8 cellular contexts compared by ENCODE assay signal in genomic region chr14:103104654-103105511, GRCh38. TPM values are rescaled to one million over a fixed set of nuclear protein-coding genes. Genes with fewer than 3 reads are reported as not detected.
DNase-seq lines count a peak whose midpoint lies in the region; ATAC-seq and TF ChIP-seq lines count a peak whose summit lies in the region.

No MANE protein-coding gene starts in this region.

- peaks cover 32% of the 10 kb centered on the region for H3K4me1 ChIP-seq in OCI-LY1 (ENCODE audit: insufficient read depth, low read length, severe bottlenecking)

- intact Hi-C loops in activated T-helper 1 cell treated with anti-CD3 and anti-CD28 coated beads, Interleukin-12 subunit alpha, Interleukin-12 subunit beta, Interleukin-2, Interleukin-4 antibody, amounts not matched to agents 30 ng/mL and 10 ng/mL and 1 ng/mL, durations not matched to agents 14 hours and 24 hours and 36 hours (cut with micrococcal nuclease), result loop anchor here (1.0 to 2.0 kb wide), 3 partner anchors 36 to 187 kb away; no protein-coding TSS in a partner anchor

- no peaks in the 10 kb centered on the region for H4K20me1 ChIP-seq in OCI-LY1 (ENCODE audit: insufficient read depth, low read length)

- no peaks in the 10 kb centered on the region for H3K36me3 ChIP-seq in OCI-LY1 (ENCODE audit: insufficient read depth, low read length)

- DNase-seq in EL, result peak; percentile 39
- peak; percentile 65 for DNase-seq in activated T-helper 1 cell treated with anti-CD3 and anti-CD28 coated beads, Interleukin-12 subunit alpha, Interleukin-12 subunit beta, Interleukin-2, Interleukin-4 antibody, amounts not matched to agents 30 ng/mL and 10 ng/mL and 1 ng/mL, durations not matched to agents 14 hours and 24 hours and 36 hours (ENCODE audit: low spot score)
- DNase-seq in foreskin fibroblast, result peak in 1 of 2 donors; percentile 68
- DNase-seq in omental fat pad (ENCODE audit: low spot score), result no peak
- no peak for DNase-seq in type B pancreatic cell (ENCODE audit: extremely low spot score, unreplicated experiment)

- ATAC-seq in HG03139 (IDR thresholded peaks at IDR 0.05; ENCODE audit: unreplicated experiment), result peak; percentile 46
- peak; percentile 48 for ATAC-seq in omental fat pad (ENCODE audit: low FRiP score)
- ATAC-seq in GM18520 (IDR thresholded peaks at IDR 0.05; ENCODE audit: unreplicated experiment), result no peak

- TF ChIP-seq CTCF in OCI-LY1 (IDR thresholded peaks at IDR 0.05; ENCODE audit: low read length) (peak; percentile 100), foreskin fibroblast (IDR thresholded peaks at IDR 0.05; ENCODE audit: low read depth, low read length) (peak; percentile 97), omental fat pad (IDR thresholded peaks at IDR 0.05) (peak in 2 of 3 donors; percentile 75 to 80), type B pancreatic cell (conservative IDR thresholded peaks at IDR 0.05) (peak; percentile 98)

- no peak overlapping the region; the same call in 1 of the 2 replicates for H3K9ac ChIP-seq in OCI-LY1 (ENCODE audit: low read length)

- no peak overlapping the region for H3K27ac Mint-ChIP-seq in activated T-helper 1 cell treated with anti-CD3 and anti-CD28 coated beads, Interleukin-12 subunit alpha, Interleukin-12 subunit beta, Interleukin-2, Interleukin-4 antibody, amounts not matched to agents 30 ng/mL and 10 ng/mL and 1 ng/mL, durations not matched to agents 14 hours and 24 hours and 36 hours
- peak overlapping the region; percentile 69 for H3K27ac Mint-ChIP-seq in type B pancreatic cell

- no peak overlapping the region for H2AFZ ChIP-seq in OCI-LY1 (ENCODE audit: low read length)

- no peaks in the 10 kb centered on the region for H3K9me2 ChIP-seq in OCI-LY1 (ENCODE audit: low read depth, low read length)

- H3K4me3 Mint-ChIP-seq in activated T-helper 1 cell treated with anti-CD3 and anti-CD28 coated beads, Interleukin-12 subunit alpha, Interleukin-12 subunit beta, Interleukin-2, Interleukin-4 antibody, amounts not matched to agents 30 ng/mL and 10 ng/mL and 1 ng/mL, durations not matched to agents 14 hours and 24 hours and 36 hours, result no peak overlapping the region
- H3K4me3 Mint-ChIP-seq in type B pancreatic cell, result peak overlapping the region; percentile 69

- H3K4me1 Mint-ChIP-seq in activated T-helper 1 cell treated with anti-CD3 and anti-CD28 coated beads, Interleukin-12 subunit alpha, Interleukin-12 subunit beta, Interleukin-2, Interleukin-4 antibody, amounts not matched to agents 30 ng/mL and 10 ng/mL and 1 ng/mL, durations not matched to agents 14 hours and 24 hours and 36 hours (ENCODE audit: low read depth), result peaks cover 5% of the 10 kb centered on the region
- peaks cover 13% of the 10 kb centered on the region for H3K4me1 Mint-ChIP-seq in type B pancreatic cell (ENCODE audit: unreplicated experiment)

- no peaks in the 10 kb centered on the region for H3F3A ChIP-seq in OCI-LY1 (ENCODE audit: insufficient read depth, low read length)

- H3K9me3 ChIP-seq in OCI-LY1 (ENCODE audit: low read length), result no peaks in the 10 kb centered on the region

- peak overlapping the region; percentile 23; the same call in 1 of the 2 replicates for H3K4me2 ChIP-seq in OCI-LY1 (ENCODE audit: low read length)

- no peaks in the 10 kb centered on the region for H3K79me2 ChIP-seq in OCI-LY1 (ENCODE audit: insufficient read depth, low read length)

- no peaks in the 10 kb centered on the region for H3K9me3 Mint-ChIP-seq in activated T-helper 1 cell treated with anti-CD3 and anti-CD28 coated beads, Interleukin-12 subunit alpha, Interleukin-12 subunit beta, Interleukin-2, Interleukin-4 antibody, amounts not matched to agents 30 ng/mL and 10 ng/mL and 1 ng/mL, durations not matched to agents 14 hours and 24 hours and 36 hours
- no peaks in the 10 kb centered on the region for H3K9me3 Mint-ChIP-seq in type B pancreatic cell

- H3K36me3 Mint-ChIP-seq in activated T-helper 1 cell treated with anti-CD3 and anti-CD28 coated beads, Interleukin-12 subunit alpha, Interleukin-12 subunit beta, Interleukin-2, Interleukin-4 antibody, amounts not matched to agents 30 ng/mL and 10 ng/mL and 1 ng/mL, durations not matched to agents 14 hours and 24 hours and 36 hours (ENCODE audit: low read depth), result no peaks in the 10 kb centered on the region
- H3K36me3 Mint-ChIP-seq in type B pancreatic cell, result no peaks in the 10 kb centered on the region

- peaks cover 38% of the 10 kb centered on the region for H3K27me3 Mint-ChIP-seq in activated T-helper 1 cell treated with anti-CD3 and anti-CD28 coated beads, Interleukin-12 subunit alpha, Interleukin-12 subunit beta, Interleukin-2, Interleukin-4 antibody, amounts not matched to agents 30 ng/mL and 10 ng/mL and 1 ng/mL, durations not matched to agents 14 hours and 24 hours and 36 hours (ENCODE audit: insufficient read depth)
- H3K27me3 Mint-ChIP-seq in type B pancreatic cell, result peaks cover 9% of the 10 kb centered on the region

- peak overlapping the region; percentile 80 for H3K27ac ChIP-seq in OCI-LY1 (ENCODE audit: low read depth, low read length, poor library complexity, severe bottlenecking)

- H3K4me3 ChIP-seq in OCI-LY1 (ENCODE audit: low read depth, low read length, poor library complexity, severe bottlenecking), result peak overlapping the region; percentile 1
- H3K4me3 ChIP-seq in foreskin fibroblast (ENCODE audit: low read depth in 1 of 2, low read length in 2 of 2), result no peak overlapping the region

- H3K27me3 ChIP-seq in OCI-LY1 (ENCODE audit: insufficient read depth, low read length), result no peaks in the 10 kb centered on the region; the same call in 1 of the 2 replicates

RNA-seq across cellular contexts. Expression of gene EXOC3L4, which starts 10.4 kb away (rescaled TPM):
- not detected in 2 replicates for total RNA-seq in activated T-helper 1 cell treated with anti-CD3 and anti-CD28 coated beads, Interleukin-12 subunit alpha, Interleukin-12 subunit beta, Interleukin-2, Interleukin-4 antibody, amounts not matched to agents 30 ng/mL and 10 ng/mL and 1 ng/mL, durations not matched to agents 14 hours and 24 hours and 36 hours
- total RNA-seq in omental fat pad (1 to 10 TPM in 2 of 4 donors, under 1 TPM in 1, not detected in 1; 0.93 to 5.2 (median 1.3) TPM), type B pancreatic cell (ENCODE audit: low replicate concordance) (4.0 and 4.1 TPM in 2 replicates)

RNA-seq across cellular contexts. Expression of gene TNFAIP2, which starts 18.4 kb away (rescaled TPM):
- total RNA-seq in activated T-helper 1 cell treated with anti-CD3 and anti-CD28 coated beads, Interleukin-12 subunit alpha, Interleukin-12 subunit beta, Interleukin-2, Interleukin-4 antibody, amounts not matched to agents 30 ng/mL and 10 ng/mL and 1 ng/mL, durations not matched to agents 14 hours and 24 hours and 36 hours, result 2.3 and 2.4 TPM in 2 replicates
- total RNA-seq in omental fat pad (100 to 1,000 TPM in 3 of 4 donors, 10 to 100 TPM in 1; 56.0 to 215 (median 144) TPM), type B pancreatic cell (ENCODE audit: low replicate concordance) (21.5 and 28.5 TPM in 2 replicates)

RNA-seq across cellular contexts. Expression of gene LBHD2, which starts 20.9 kb away (rescaled TPM):
- not detected in 2 replicates for total RNA-seq in activated T-helper 1 cell treated with anti-CD3 and anti-CD28 coated beads, Interleukin-12 subunit alpha, Interleukin-12 subunit beta, Interleukin-2, Interleukin-4 antibody, amounts not matched to agents 30 ng/mL and 10 ng/mL and 1 ng/mL, durations not matched to agents 14 hours and 24 hours and 36 hours
- 1 to 10 TPM in 1 of 4 donors, not detected in 3; 6.3 TPM for total RNA-seq in omental fat pad
- total RNA-seq in type B pancreatic cell (ENCODE audit: low replicate concordance), result not detected in 2 replicates

RNA-seq across cellular contexts. Expression of gene CDC42BPB, which starts 47.5 kb away (rescaled TPM):
- total RNA-seq in activated T-helper 1 cell treated with anti-CD3 and anti-CD28 coated beads, Interleukin-12 subunit alpha, Interleukin-12 subunit beta, Interleukin-2, Interleukin-4 antibody, amounts not matched to agents 30 ng/mL and 10 ng/mL and 1 ng/mL, durations not matched to agents 14 hours and 24 hours and 36 hours, result 1.5 and 1.6 TPM in 2 replicates
- total RNA-seq in omental fat pad, result 100 to 1,000 TPM in 3 of 4 donors, 10 to 100 TPM in 1; 63.7 to 131 (median 113) TPM
- total RNA-seq in type B pancreatic cell (ENCODE audit: low replicate concordance), result 83.6 and 88.6 TPM in 2 replicates

Comparison
In these comparisons a context has a peak if more than half of its experiments do, and no peak if none do; other contexts are left out.
1. DNase-seq: peak in EL (single experiment) and activated T-helper 1 cell treated with anti-CD3 and anti-CD28 coated beads, Interleukin-12 subunit alpha, Interleukin-12 subunit beta, Interleukin-2, Interleukin-4 antibody, amounts not matched to agents 30 ng/mL and 10 ng/mL and 1 ng/mL, durations not matched to agents 14 hours and 24 hours and 36 hours (single experiment); none in omental fat pad (single experiment) and type B pancreatic cell (single experiment).
2. Peak in every context shown above with its lines, with median percentiles within 50 percentile points of each other: CTCF ChIP-seq.